18 cellular contexts compared by ENCODE assay signal in the genomic region with DNA sequence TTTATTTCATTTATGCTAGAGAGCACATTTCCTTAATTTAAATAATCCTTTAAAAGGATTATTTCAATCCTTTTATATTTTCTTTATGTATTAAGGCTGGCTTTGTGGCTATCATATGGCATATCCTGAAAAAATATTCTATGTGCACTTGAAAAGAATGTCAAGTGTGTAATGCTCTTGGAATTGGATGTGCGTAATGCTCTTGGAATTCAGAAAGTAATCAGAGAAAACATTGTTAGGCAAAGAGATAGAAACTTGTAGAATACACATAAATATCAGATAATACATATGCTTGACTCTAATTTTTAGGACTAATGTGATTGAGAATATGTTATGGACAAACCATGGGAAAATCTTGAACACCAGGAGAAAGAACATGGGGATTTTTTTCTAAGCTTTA.
DNase-seq lines count a peak whose midpoint lies in the region; ATAC-seq and TF ChIP-seq lines count a peak whose summit lies in the region.
"Had no signal": no experiment of that assay in that cellular context is flagged by ENCODE, and none has a peak within 500 bp of the region (broad histone marks: within the 10 kb centered on the region; RNA-seq: fewer than 3 reads in every experiment).

No MANE protein-coding gene starts in this region.

- TF ChIP-seq RAD21 in Ishikawa (IDR thresholded peaks at IDR 0.05; ENCODE audit: low read depth): no peak

- H3K27ac ChIP-seq in left lung (no peak overlapping the region), sigmoid colon (no peak overlapping the region)
- H3K27ac ChIP-seq: C4-2B had no signal

- no peaks in the 10 kb centered on the region for H3K27me3 Mint-ChIP-seq in activated CD4-positive, alpha-beta T cell treated with anti-CD3 and anti-CD28 coated beads for 36 hours
- no peaks in the 10 kb centered on the region for H3K27me3 Mint-ChIP-seq in activated CD4-positive, alpha-beta T cell treated with anti-CD3 and anti-CD28 coated beads, Interleukin-2, amount 10 ng/mL, durations not matched to agents 7 days and 5 days

- POLR2A ChIA-PET in activated CD4-positive, alpha-beta T cell treated with anti-CD3 and anti-CD28 coated beads for 36 hours (lab: Charles Lee): no interaction called here
- POLR2A ChIA-PET in activated CD4-positive, alpha-beta T cell treated with anti-CD3 and anti-CD28 coated beads, Interleukin-2, amount 10 ng/mL, durations not matched to agents 7 days and 5 days (lab: Charles Lee): no interaction called here

- no peaks in the 10 kb centered on the region for H3K36me3 ChIP-seq in left lung
- H3K36me3 ChIP-seq in sigmoid colon: no peaks in the 10 kb centered on the region

- no peak for TF ChIP-seq CTCF in cardiac fibroblast (IDR thresholded peaks at IDR 0.05; ENCODE audit: low read depth, low read length)
- no peak for TF ChIP-seq CTCF in left lung (IDR thresholded peaks at IDR 0.05)
- no peak for TF ChIP-seq CTCF in sigmoid colon (IDR thresholded peaks at IDR 0.05)

- H3K4me3 ChIP-seq in cardiac fibroblast (replicated peaks in 1 of 2; ENCODE audit: low read depth in 2 of 2, low read length in 2 of 2) (no peak overlapping the region), left lung (no peak overlapping the region), sigmoid colon (no peak overlapping the region)

- H3K4me1 Mint-ChIP-seq in activated CD4-positive, alpha-beta T cell treated with anti-CD3 and anti-CD28 coated beads for 36 hours: no peaks in the 10 kb centered on the region
- no peaks in the 10 kb centered on the region for H3K4me1 Mint-ChIP-seq in activated CD4-positive, alpha-beta T cell treated with anti-CD3 and anti-CD28 coated beads, Interleukin-2, amount 10 ng/mL, durations not matched to agents 7 days and 5 days
- H3K4me1 Mint-ChIP-seq: immature natural killer cell had no signal

- H3K9me3 Mint-ChIP-seq in activated CD4-positive, alpha-beta T cell treated with anti-CD3 and anti-CD28 coated beads for 36 hours (ENCODE audit: low read depth): no peaks in the 10 kb centered on the region
- no peaks in the 10 kb centered on the region for H3K9me3 Mint-ChIP-seq in activated CD4-positive, alpha-beta T cell treated with anti-CD3 and anti-CD28 coated beads, Interleukin-2, amount 10 ng/mL, durations not matched to agents 7 days and 5 days
- H3K9me3 Mint-ChIP-seq: activated T-cell treated with anti-CD3 and anti-CD28 coated beads, Interleukin-2, amount 50 U/mL, for 72 hours had no signal

- peak; percentile 23 for DNase-seq in AG08396 (ENCODE audit: low spot score)
- peak; percentile 70 to 88 for DNase-seq in cardiac fibroblast (ENCODE audit: low read depth in 2 of 2)
- DNase-seq in left lung: no peak
- no peak for DNase-seq in mesenteric fat pad (ENCODE audit: low spot score)
- DNase-seq in activated CD4-positive, alpha-beta T cell treated with anti-CD3 and anti-CD28 coated beads for 36 hours: no peak
- no peak for DNase-seq in activated CD4-positive, alpha-beta T cell treated with anti-CD3 and anti-CD28 coated beads, Interleukin-2, amount 10 ng/mL, durations not matched to agents 7 days and 5 days
- DNase-seq in sigmoid colon: no peak
- DNase-seq: activated CD4-positive, alpha-beta T cell treated with anti-CD3 and anti-CD28 coated beads, Interleukin-2, amount 50 U/mL, for 1 hour; activated T-cell treated with anti-CD3 and anti-CD28 coated beads, Interleukin-2, amount 50 U/mL, for 72 hours; amygdala; DND-41; immature natural killer cell; MM.1S; occipital lobe; Right ventricle myocardium superior; substantia nigra had no signal

- intact Hi-C loops in left lung (cut with DNase I) (no loop called here), sigmoid colon (cut with DNase I) (no loop called here)
- intact Hi-C loops in activated CD4-positive, alpha-beta T cell treated with anti-CD3 and anti-CD28 coated beads for 36 hours (cut with DNase I, micrococcal nuclease): no loop called here

- TF ChIP-seq POLR2A in sigmoid colon (IDR thresholded peaks at IDR 0.05): no peak

- H3K27ac Mint-ChIP-seq in activated CD4-positive, alpha-beta T cell treated with anti-CD3 and anti-CD28 coated beads for 36 hours: no peak overlapping the region
- H3K27ac Mint-ChIP-seq in activated CD4-positive, alpha-beta T cell treated with anti-CD3 and anti-CD28 coated beads, Interleukin-2, amount 10 ng/mL, durations not matched to agents 7 days and 5 days: no peak overlapping the region
- H3K27ac Mint-ChIP-seq: activated T-cell treated with anti-CD3 and anti-CD28 coated beads, Interleukin-2, amount 50 U/mL, for 72 hours; immature natural killer cell had no signal

- H3K4me1 ChIP-seq in left lung (no peaks in the 10 kb centered on the region), sigmoid colon (peaks cover 0 to 6% (median 0%) of the 10 kb centered on the region in 4 donors)

- H3K4me3 Mint-ChIP-seq in activated CD4-positive, alpha-beta T cell treated with anti-CD3 and anti-CD28 coated beads for 36 hours: no peak overlapping the region
- H3K4me3 Mint-ChIP-seq in activated CD4-positive, alpha-beta T cell treated with anti-CD3 and anti-CD28 coated beads, Interleukin-2, amount 10 ng/mL, durations not matched to agents 7 days and 5 days: no peak overlapping the region
- H3K4me3 Mint-ChIP-seq: activated T-cell treated with anti-CD3 and anti-CD28 coated beads, Interleukin-2, amount 50 U/mL, for 72 hours; immature natural killer cell had no signal

- CTCF ChIA-PET in activated CD4-positive, alpha-beta T cell treated with anti-CD3 and anti-CD28 coated beads for 36 hours (lab: Charles Lee): no interaction called here
- CTCF ChIA-PET in activated CD4-positive, alpha-beta T cell treated with anti-CD3 and anti-CD28 coated beads, Interleukin-2, amount 10 ng/mL, durations not matched to agents 7 days and 5 days (lab: Charles Lee): no interaction called here

- no peaks in the 10 kb centered on the region for H3K36me3 Mint-ChIP-seq in activated CD4-positive, alpha-beta T cell treated with anti-CD3 and anti-CD28 coated beads for 36 hours (ENCODE audit: low read depth)
- H3K36me3 Mint-ChIP-seq in activated CD4-positive, alpha-beta T cell treated with anti-CD3 and anti-CD28 coated beads, Interleukin-2, amount 10 ng/mL, durations not matched to agents 7 days and 5 days (ENCODE audit: low read depth): no peaks in the 10 kb centered on the region

- 86 to 99% methylated on average over 1 of the region's 1 CpG for WGBS in sigmoid colon, 2 donors

- H3K9me3 ChIP-seq in left lung (peaks cover 0 to 5% of the 10 kb centered on the region in 2 donors), sigmoid colon (no peaks in the 10 kb centered on the region)

- no peak for TF ChIP-seq EP300 in Ishikawa (IDR thresholded peaks at IDR 0.05; ENCODE audit: borderline replicate concordance)
- no peak for TF ChIP-seq EP300 in sigmoid colon (IDR thresholded peaks at IDR 0.05)

- ATAC-seq in left lung: peak; percentile 18
- ATAC-seq in activated CD4-positive, alpha-beta T cell treated with anti-CD3 and anti-CD28 coated beads for 36 hours: no peak
- ATAC-seq: activated T-cell treated with anti-CD3 and anti-CD28 coated beads, Interleukin-2, amount 50 U/mL, for 72 hours had no signal

- no peaks in the 10 kb centered on the region for H3K27me3 ChIP-seq in left lung
- H3K27me3 ChIP-seq in sigmoid colon: no peaks in the 10 kb centered on the region

TF ChIP-seq in Ishikawa, 13 proteins besides CTCF, POLR2A, EP300 and RAD21:
- no peak for TF ChIP-seq CREB1 (IDR thresholded peaks at IDR 0.05; ENCODE audit: low read depth)
- TF ChIP-seq USF1 (IDR thresholded peaks at IDR 0.05): no peak
- TF ChIP-seq YY1 (IDR thresholded peaks at IDR 0.05; ENCODE audit: low read depth): no peak
- no peak for TF ChIP-seq ZBTB7A (IDR thresholded peaks at IDR 0.05; ENCODE audit: low read depth)
- no peak for TF ChIP-seq NFIC (IDR thresholded peaks at IDR 0.05)
- 0 out of 2 replicates have a peak, but pooled peaks have one; percentile 33 for TF ChIP-seq TEAD4 (IDR thresholded peaks at IDR 0.05)
- no peak for TF ChIP-seq MAX (IDR thresholded peaks at IDR 0.05)
- TF ChIP-seq, protein P1, sequence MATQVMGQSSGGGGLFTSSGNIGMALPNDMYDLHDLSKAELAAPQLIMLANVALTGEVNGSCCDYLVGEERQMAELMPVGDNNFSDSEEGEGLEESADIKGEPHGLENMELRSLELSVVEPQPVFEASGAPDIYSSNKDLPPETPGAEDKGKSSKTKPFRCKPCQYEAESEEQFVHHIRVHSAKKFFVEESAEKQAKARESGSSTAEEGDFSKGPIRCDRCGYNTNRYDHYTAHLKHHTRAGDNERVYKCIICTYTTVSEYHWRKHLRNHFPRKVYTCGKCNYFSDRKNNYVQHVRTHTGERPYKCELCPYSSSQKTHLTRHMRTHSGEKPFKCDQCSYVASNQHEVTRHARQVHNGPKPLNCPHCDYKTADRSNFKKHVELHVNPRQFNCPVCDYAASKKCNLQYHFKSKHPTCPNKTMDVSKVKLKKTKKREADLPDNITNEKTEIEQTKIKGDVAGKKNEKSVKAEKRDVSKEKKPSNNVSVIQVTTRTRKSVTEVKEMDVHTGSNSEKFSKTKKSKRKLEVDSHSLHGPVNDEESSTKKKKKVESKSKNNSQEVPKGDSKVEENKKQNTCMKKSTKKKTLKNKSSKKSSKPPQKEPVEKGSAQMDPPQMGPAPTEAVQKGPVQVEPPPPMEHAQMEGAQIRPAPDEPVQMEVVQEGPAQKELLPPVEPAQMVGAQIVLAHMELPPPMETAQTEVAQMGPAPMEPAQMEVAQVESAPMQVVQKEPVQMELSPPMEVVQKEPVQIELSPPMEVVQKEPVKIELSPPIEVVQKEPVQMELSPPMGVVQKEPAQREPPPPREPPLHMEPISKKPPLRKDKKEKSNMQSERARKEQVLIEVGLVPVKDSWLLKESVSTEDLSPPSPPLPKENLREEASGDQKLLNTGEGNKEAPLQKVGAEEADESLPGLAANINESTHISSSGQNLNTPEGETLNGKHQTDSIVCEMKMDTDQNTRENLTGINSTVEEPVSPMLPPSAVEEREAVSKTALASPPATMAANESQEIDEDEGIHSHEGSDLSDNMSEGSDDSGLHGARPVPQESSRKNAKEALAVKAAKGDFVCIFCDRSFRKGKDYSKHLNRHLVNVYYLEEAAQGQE (IDR thresholded peaks at IDR 0.05; ENCODE audit: low read depth): no peak
- TF ChIP-seq CEBPB (IDR thresholded peaks at IDR 0.05): no peak

Comparison
In these comparisons a context has a peak if more than half of its experiments do, and no peak if none do; other contexts are left out.
1. DNase-seq: peak in AG08396 (single experiment) and cardiac fibroblast (2 of 2); none in left lung (0 of 2), mesenteric fat pad (single experiment), activated CD4-positive, alpha-beta T cell treated with anti-CD3 and anti-CD28 coated beads for 36 hours (single experiment), activated CD4-positive, alpha-beta T cell treated with anti-CD3 and anti-CD28 coated beads, Interleukin-2, amount 10 ng/mL, durations not matched to agents 7 days and 5 days (single experiment) and sigmoid colon (single experiment).